Comparison of ENCODE assay signal across 26 cellular contexts in the genomic region with DNA sequence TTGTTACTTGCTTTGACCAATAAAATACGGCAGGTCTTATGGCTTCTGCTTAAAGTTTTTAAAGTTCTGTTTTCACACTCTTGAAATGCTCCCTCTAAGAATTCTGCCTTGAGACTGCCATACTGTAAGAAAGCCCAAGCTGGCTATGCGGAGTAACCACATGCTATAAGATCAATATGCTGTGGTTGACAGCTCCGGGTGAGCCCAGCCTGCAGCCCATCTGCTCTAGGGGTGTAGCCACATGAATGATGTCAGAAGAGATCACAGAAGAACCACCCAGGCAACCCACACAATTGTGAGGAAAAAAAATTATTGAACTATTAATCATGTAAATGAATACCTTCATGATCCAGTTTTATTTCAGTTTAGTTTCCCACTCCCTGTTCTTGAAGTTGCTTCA. TPM values are rescaled to one million over a fixed set of nuclear protein-coding genes. Genes with fewer than 3 reads are reported as not detected.
A peak's percentile ranks its signal among the peaks of the same experiment; 100 is the strongest.
DNase-seq lines count a peak whose midpoint lies in the region; ATAC-seq, FAIRE-seq and TF ChIP-seq lines count a peak whose summit lies in the region.
"Had no signal": no experiment of that assay in that cellular context is flagged by ENCODE, and none has a peak within 500 bp of the region (broad histone marks: within the 10 kb centered on the region; RNA-seq: fewer than 3 reads in every experiment).

No MANE protein-coding gene starts in this region.

- H4K8ac ChIP-seq in mesenchymal stem cell (ENCODE audit: low read length) = no peak overlapping the region

- intact Hi-C loops in Caco-2 (cut with micrococcal nuclease; ENCODE audit: unreplicated experiment) = no loop called here
- intact Hi-C loops in K562 (cut with micrococcal nuclease) = loop anchor here (2.0 kb wide), 1 partner anchor 70 kb away; no protein-coding TSS in a partner anchor

- peak overlapping the region; percentile 56 for H3K27ac ChIP-seq in K562 (ENCODE audit: extremely low read depth, low read depth, low read length)
- H3K27ac ChIP-seq in mesenchymal stem cell (ENCODE audit: low read length, poor library complexity, severe bottlenecking) = peak overlapping the region; percentile 52
- H3K27ac ChIP-seq: breast epithelium, right atrium auricular region, vagina had no signal

- H3K4ac ChIP-seq in mesenchymal stem cell (ENCODE audit: low read depth in 1 of 2, low read length in 2 of 2) = no peak overlapping the region

- H4K20me1 ChIP-seq in K562 (replicated peaks; ENCODE audit: control insufficient read depth, insufficient read depth, low read length) = no peaks in the 10 kb centered on the region

- H3K79me2 ChIP-seq in K562 (ENCODE audit: control insufficient read depth, insufficient read depth, low read length) = no peaks in the 10 kb centered on the region

- FAIRE-seq in K562 (lab: Jason Lieb, UNC) = no peak
- FAIRE-seq: GM12892, H54, kidney had no signal

- H2BK5ac ChIP-seq in mesenchymal stem cell (ENCODE audit: low read depth, low read length, poor library complexity, severe bottlenecking) = no peak overlapping the region

- CTCF ChIA-PET in Caco-2 (lab: Charles Lee) = no interaction called here
- CTCF ChIA-PET in K562 (lab: Yijun Ruan, JAX; ENCODE audit: low intra/inter-chr PET ratio) = no interaction called here
- CTCF ChIA-PET in T-cell (lab: Charles Lee) = no interaction called here

- no peak overlapping the region for H3K18ac ChIP-seq in mesenchymal stem cell (ENCODE audit: low read depth in 1 of 2, low read length in 2 of 2)

- H3K27me3 Mint-ChIP-seq in Caco-2 (ENCODE audit: insufficient read depth, unreplicated experiment) (no peaks in the 10 kb centered on the region), T-cell (no peaks in the 10 kb centered on the region)
- H3K27me3 Mint-ChIP-seq: activated naive CD8-positive, alpha-beta T cell treated with anti-CD3 and anti-CD28 coated beads for 36 hours; dendritic cell treated with granulocyte-macrophage colony-stimulating factor and Interleukin-4, amounts not matched to agents 40 ng/mL and 50 ng/mL, for 4 days had no signal

- POLR2A ChIA-PET in Caco-2 (lab: Charles Lee) = no interaction called here
- POLR2A ChIA-PET in K562 (lab: Yijun Ruan, JAX) = interaction anchor here (1.1 to 1.7 kb wide), 3 partner anchors 8 to 28 kb away, joined by 3 to 4 read pairs (median 4); no protein-coding TSS in a partner anchor
- POLR2A ChIA-PET in T-cell (lab: Charles Lee) = no interaction called here

- H3K4me3 ChIP-seq in Caco-2 (ENCODE audit: low read depth, low read length) = no peak overlapping the region
- H3K4me3 ChIP-seq in K562 = no peak overlapping the region
- H3K4me3 ChIP-seq in mesenchymal stem cell (ENCODE audit: insufficient read depth in 1 of 2, low read depth in 1 of 2, low read length in 2 of 2) = no peak overlapping the region
- H3K4me3 ChIP-seq: breast epithelium, lung, right atrium auricular region, vagina had no signal

- H3K23ac ChIP-seq in mesenchymal stem cell (ENCODE audit: low read length in 2 of 2) = no peak overlapping the region

- H3K9me3 ChIP-seq in Caco-2 (no peaks in the 10 kb centered on the region), K562 (replicated peaks; ENCODE audit: control insufficient read depth, insufficient read depth, low read depth, low read length) (no peaks in the 10 kb centered on the region), mesenchymal stem cell (ENCODE audit: control insufficient read depth, low read length) (no peaks in the 10 kb centered on the region)
- H3K9me3 ChIP-seq: breast epithelium, right atrium auricular region, vagina had no signal

- H3K36me3 Mint-ChIP-seq in Caco-2 (ENCODE audit: insufficient read depth, unreplicated experiment) (peaks cover 25% of the 10 kb centered on the region), T-cell (no peaks in the 10 kb centered on the region)
- H3K36me3 Mint-ChIP-seq: activated naive CD8-positive, alpha-beta T cell treated with anti-CD3 and anti-CD28 coated beads for 36 hours; CD14-positive monocyte had no signal

- H3K27ac Mint-ChIP-seq in Caco-2 (ENCODE audit: unreplicated experiment) = peak overlapping the region; percentile 80
- H3K27ac Mint-ChIP-seq in T-cell = no peak overlapping the region
- H3K27ac Mint-ChIP-seq: activated CD4-positive, alpha-beta T cell treated with anti-CD3 and anti-CD28 coated beads, Interleukin-2, amount 10 ng/mL, durations not matched to agents 24 days and 14 days; activated naive CD8-positive, alpha-beta T cell treated with anti-CD3 and anti-CD28 coated beads for 36 hours; dendritic cell treated with granulocyte-macrophage colony-stimulating factor and Interleukin-4, amounts not matched to agents 40 ng/mL and 50 ng/mL, for 4 days had no signal

- no peak overlapping the region for H2BK12ac ChIP-seq in mesenchymal stem cell (ENCODE audit: low read length in 2 of 2)

- no peaks in the 10 kb centered on the region for H3K9me3 Mint-ChIP-seq in Caco-2 (ENCODE audit: unreplicated experiment)
- H3K9me3 Mint-ChIP-seq in T-cell = no peaks in the 10 kb centered on the region
- H3K9me3 Mint-ChIP-seq: activated CD4-positive, alpha-beta T cell treated with anti-CD3 and anti-CD28 coated beads, Interleukin-2, amount 10 ng/mL, durations not matched to agents 24 days and 14 days; activated naive CD8-positive, alpha-beta T cell treated with anti-CD3 and anti-CD28 coated beads for 36 hours had no signal

- H3K4me2 ChIP-seq in K562 (ENCODE audit: insufficient read depth, low read length) (peak overlapping the region; percentile 67), mesenchymal stem cell (ENCODE audit: low read length, poor library complexity, severe bottlenecking) (no peak overlapping the region)

- no peak overlapping the region for H2BK15ac ChIP-seq in mesenchymal stem cell (ENCODE audit: low read depth, poor library complexity, severe bottlenecking)

- BruUV-seq in Caco-2 (replicated peaks; lab: Mats Ljungman, UMichigan) (TSS peak; percentile 49), K562 (replicated peaks; lab: Mats Ljungman, UMichigan) (no TSS peak)

- in situ Hi-C loops in K562 (cut with MboI) = no loop called here

- H3K14ac ChIP-seq in mesenchymal stem cell (ENCODE audit: low read length in 2 of 2) = no peak overlapping the region

- H4K91ac ChIP-seq in mesenchymal stem cell (ENCODE audit: low read length) = no peak overlapping the region

- no peaks in the 10 kb centered on the region for H3K27me3 ChIP-seq in Caco-2 (replicated peaks; ENCODE audit: control insufficient read depth, insufficient read depth, low read length)
- no peaks in the 10 kb centered on the region for H3K27me3 ChIP-seq in K562 (ENCODE audit: control insufficient read depth in 2 of 2, insufficient read depth in 2 of 2, low read length in 2 of 2)
- no peaks in the 10 kb centered on the region for H3K27me3 ChIP-seq in mesenchymal stem cell (ENCODE audit: control insufficient read depth in 1 of 2, insufficient read depth in 1 of 2, low read length in 2 of 2)
- H3K27me3 ChIP-seq: breast epithelium, right atrium auricular region, vagina had no signal

- H3K9ac ChIP-seq in K562 (ENCODE audit: insufficient read depth in 1 of 2, low read depth in 2 of 2, low read length in 2 of 2) (no peak overlapping the region; a peak in 1 of 4 replicates), mesenchymal stem cell (ENCODE audit: low read length) (no peak overlapping the region)

- H3K36me3 ChIP-seq in Caco-2 (ENCODE audit: control insufficient read depth, insufficient read depth, low read length) = no peaks in the 10 kb centered on the region
- no peaks in the 10 kb centered on the region for H3K36me3 ChIP-seq in K562 (ENCODE audit: control insufficient read depth, insufficient read depth, low read length)
- no peaks in the 10 kb centered on the region for H3K36me3 ChIP-seq in mesenchymal stem cell (ENCODE audit: control insufficient read depth in 1 of 2, insufficient read depth in 2 of 2, low read depth in 1 of 2, low read length in 2 of 2)
- H3K36me3 ChIP-seq: breast epithelium, right atrium auricular region, vagina had no signal

- ATAC-seq in K562 = peak; percentile 66
- no peak for ATAC-seq in T-cell (replicated peaks in 1 of 4)

- H2AK5ac ChIP-seq in mesenchymal stem cell (ENCODE audit: low read length, severe bottlenecking) = peak overlapping the region; percentile 74

- no peaks in the 10 kb centered on the region for H3K79me1 ChIP-seq in mesenchymal stem cell (replicated peaks; ENCODE audit: low read length, poor library complexity, severe bottlenecking)

- no peaks in the 10 kb centered on the region for H3K9me1 ChIP-seq in K562 (ENCODE audit: control insufficient read depth, insufficient read depth, low read length)

- H2AFZ ChIP-seq in K562 (ENCODE audit: low read depth, low read length) = peak overlapping the region; percentile 71
- no peak overlapping the region for H2AFZ ChIP-seq in mesenchymal stem cell (ENCODE audit: low read depth, low read length)

- no peak for TF ChIP-seq POLR2A in K562 (conservative IDR thresholded peaks at IDR 0.05)

- 28% methylated on average over 3 of the region's 3 CpGs for WGBS in K562 (ENCODE audit: insufficient coverage, low coverage, missing lambda C conversion rate)
- 83% methylated on average over 3 of the region's 3 CpGs for WGBS in mesenchymal stem cell

- DNase-seq in Caco-2 (no peak), MV-4-11 (lab: John Stamatoyannopoulos, UW) (peak; percentile 35), K562 (ENCODE audit: extremely low read depth in 1 of 4, low spot score in 3 of 4) (peak; percentile 29 to 57 (median 42)), mesenchymal stem cell (no peak), C1 segment of cervical spinal cord (lab: John Stamatoyannopoulos, UW) (no peak), T-cell (no peak), superior temporal gyrus (ENCODE audit: extremely low spot score) (no peak), Ammon's horn (ENCODE audit: low spot score) (no peak)
- DNase-seq: activated CD4-positive, alpha-beta T cell treated with anti-CD3 and anti-CD28 coated beads, Interleukin-2, amount 10 ng/mL, durations not matched to agents 24 days and 14 days; activated naive CD8-positive, alpha-beta T cell treated with anti-CD3 and anti-CD28 coated beads for 36 hours; DMS53; foreskin melanocyte; Kasumi-1; kidney; NCI-H1105; NCI-H2081 treated with DMSO at 0.1 percent for 48 hours; SHP77; substantia nigra had no signal

- H3K4me1 Mint-ChIP-seq in Caco-2 (ENCODE audit: low read depth, unreplicated experiment) = peaks cover 62% of the 10 kb centered on the region
- H3K4me1 Mint-ChIP-seq in T-cell = peaks cover 0 to 2% (median 0%) of the 10 kb centered on the region in 3 donors
- H3K4me1 Mint-ChIP-seq: activated CD4-positive, alpha-beta T cell treated with anti-CD3 and anti-CD28 coated beads, Interleukin-2, amount 10 ng/mL, durations not matched to agents 24 days and 14 days; CD14-positive monocyte had no signal

- peaks cover 96% of the 10 kb centered on the region for H3K4me1 ChIP-seq in Caco-2
- H3K4me1 ChIP-seq in K562 (replicated peaks in 1 of 2; ENCODE audit: control insufficient read depth in 2 of 2, insufficient read depth in 2 of 2, low read length in 2 of 2) = peaks cover 5 to 47% of the 10 kb centered on the region in 2 experiments
- peaks cover 7% of the 10 kb centered on the region for H3K4me1 ChIP-seq in mesenchymal stem cell (ENCODE audit: control insufficient read depth, insufficient read depth, low read depth, low read length)
- H3K4me1 ChIP-seq: breast epithelium, right atrium auricular region, vagina had no signal

- H2BK120ac ChIP-seq in mesenchymal stem cell (ENCODE audit: low read depth, low read length) = no peak overlapping the region

- H3K4me3 Mint-ChIP-seq in Caco-2 (ENCODE audit: unreplicated experiment) = peak overlapping the region; percentile 18
- H3K4me3 Mint-ChIP-seq in T-cell = no peak overlapping the region
- H3K4me3 Mint-ChIP-seq: activated CD4-positive, alpha-beta T cell treated with anti-CD3 and anti-CD28 coated beads, Interleukin-2, amount 10 ng/mL, durations not matched to agents 24 days and 14 days; activated naive CD8-positive, alpha-beta T cell treated with anti-CD3 and anti-CD28 coated beads for 36 hours; CD14-positive monocyte; dendritic cell treated with granulocyte-macrophage colony-stimulating factor and Interleukin-4, amounts not matched to agents 40 ng/mL and 50 ng/mL, for 4 days had no signal

- no peak for TF ChIP-seq RAD21 in K562 (CRISPR knock-in tag; conservative IDR thresholded peaks at IDR 0.05 in 1 of 2, IDR thresholded peaks at IDR 0.05 in 1 of 2)

- no peak for TF ChIP-seq EP300 in K562 (IDR thresholded peaks at IDR 0.05; ENCODE audit: low read length)

- TF ChIP-seq CTCF in Caco-2 (IDR thresholded peaks at IDR 0.05; ENCODE audit: insufficient read depth in 1 of 2, low read depth in 1 of 2, low read length in 1 of 2, severe bottlenecking in 1 of 2, unreplicated experiment in 1 of 2) (no peak), K562 (IDR thresholded peaks at IDR 0.05 in 2 of 3, conservative IDR thresholded peaks at IDR 0.05 in 1 of 3; ENCODE audit: insufficient read depth in 2 of 3, low read depth in 1 of 3, low read length in 3 of 3) (no peak)

RNA-seq across cellular contexts. Expression of a gene that starts 26.1 kb away (rescaled TPM):
- total RNA-seq in Caco-2 (2022) (102 and 106 TPM in 2 replicates), K562 (2014; rRNA removed) (7.3 and 8.0 TPM in 2 replicates), K562 (2014; rRNA removed; fragmentation: Illumina TruSeq; extraction: Trizol) (12.1 and 13.6 TPM in 2 replicates), K562 (2015; rRNA removed; fragmentation: Illumina TruSeq; extraction: Trizol) (9.1 and 10.2 TPM in 2 replicates), K562 (2021) (9.9 and 10.8 TPM in 2 replicates), T-cell (1 to 10 TPM in 4 of 5 donors, under 1 TPM in 1; 0.53 to 8.9 (median 1.4) TPM)
- 1.8 and 7.8 TPM in 2 replicates for total RNA-seq in K562 (2011; cell fraction: chromatin; rRNA removed; ENCODE audit: low replicate concordance)
- 1.3 and 2.1 TPM in 2 replicates for total RNA-seq in K562 (2011; cell fraction: nucleolus; rRNA removed)
- total RNA-seq in K562 (2011; cell fraction: nucleoplasm; rRNA removed) = 5.4 and 8.2 TPM in 2 replicates
- polyA plus RNA-seq in K562 (2011; rRNA removed) (2.9 and 5.5 TPM in 2 replicates), K562 (2014; fragmentation: Illumina TruSeq; extraction: Trizol) (8.3 and 10.5 TPM in 2 replicates), K562 (2014; fragmentation: Nextera tagmentation; extraction: Ambion mirVana) (1 to 10 TPM; 4.4 to 5.0 TPM), K562 (2014; rRNA removed) (6.5 and 8.6 TPM in 2 replicates)
- polyA plus RNA-seq in K562 (2011; cell fraction: cytosol; rRNA removed) = 1.2 and 1.8 TPM in 2 replicates
- polyA plus RNA-seq in K562 (2011; cell fraction: nucleus; rRNA removed) = 1.8 and 1.9 TPM in 2 replicates
- 4.4 and 6.3 TPM in 2 replicates for polyA plus RNA-seq in K562 (2012)
- 3.8 and 5.6 TPM in 2 replicates for polyA minus RNA-seq in K562 (2011; rRNA and poly(A)+ RNA removed)
- polyA minus RNA-seq in K562 (2011; cell fraction: cytosol; rRNA and poly(A)+ RNA removed) = 1.7 and 3.1 TPM in 2 replicates
- 1.8 and 2.7 TPM in 2 replicates for polyA minus RNA-seq in K562 (2011; cell fraction: nucleus; rRNA and poly(A)+ RNA removed)
- polyA plus RNA-seq in mesenchymal stem cell (2013, experiment 1 of 2) = 2.8 TPM
- 3.0 TPM for polyA plus RNA-seq in mesenchymal stem cell (2013, experiment 2 of 2)

Comparison
In these comparisons a context has a peak if more than half of its experiments do, and no peak if none do; other contexts are left out.
1. DNase-seq: peak in MV-4-11 (single experiment) and K562 (4 of 4); none in Caco-2 (0 of 2), mesenchymal stem cell (single experiment), C1 segment of cervical spinal cord (0 of 14), T-cell (0 of 34), superior temporal gyrus (single experiment) and Ammon's horn (single experiment).